Comparison of ENCODE assay signal across 15 cellular contexts in the genomic region with DNA sequence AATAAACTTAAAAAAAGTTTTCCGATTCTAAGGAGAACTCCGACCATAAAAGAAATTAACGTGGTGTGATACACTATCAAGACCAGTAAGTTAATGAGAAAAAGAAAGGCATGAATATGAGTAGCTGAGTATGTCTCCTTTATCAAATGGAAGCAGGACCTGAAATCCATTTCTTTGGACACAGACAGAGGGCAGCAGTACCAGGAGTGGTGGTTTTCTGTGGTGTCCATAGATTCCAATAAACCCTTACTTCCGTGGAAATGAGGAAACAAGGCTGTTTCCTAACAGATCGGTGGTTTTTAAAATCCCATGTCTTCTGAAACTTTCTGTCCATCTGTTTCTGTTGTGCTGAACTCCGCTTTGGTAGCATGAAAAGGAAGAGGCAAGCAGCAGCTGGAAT.
A peak's percentile ranks its signal among the peaks of the same experiment; 100 is the strongest.
DNase-seq lines count a peak whose midpoint lies in the region; ATAC-seq and TF ChIP-seq lines count a peak whose summit lies in the region.
"Had no signal": no experiment of that assay in that cellular context is flagged by ENCODE, and none has a peak within 500 bp of the region (broad histone marks: within the 10 kb centered on the region; RNA-seq: fewer than 3 reads in every experiment).

No MANE protein-coding gene starts in this region.

- H3K27ac Mint-ChIP-seq in WTC11 (no peak overlapping the region), glutamatergic neuron (ENCODE audit: unreplicated experiment) (no peak overlapping the region)
- H3K27ac Mint-ChIP-seq: activated naive CD4-positive, alpha-beta T cell treated with anti-CD3 and anti-CD28 coated beads, Interleukin-2, amount 50 U/mL, for 72 hours; CD8-positive, alpha-beta memory T cell; naive thymus-derived CD8-positive, alpha-beta T cell had no signal

- TF ChIP-seq CTCF in WTC11 (IDR thresholded peaks at IDR 0.05) (no peak), glutamatergic neuron (IDR thresholded peaks at IDR 0.05; ENCODE audit: partially characterized antibody, unreplicated experiment) (no peak)

- peaks cover 10% of the 10 kb centered on the region for H3K9me3 Mint-ChIP-seq in WTC11
- peaks cover 1% of the 10 kb centered on the region for H3K9me3 Mint-ChIP-seq in glutamatergic neuron (ENCODE audit: unreplicated experiment)
- H3K9me3 Mint-ChIP-seq: activated naive CD4-positive, alpha-beta T cell treated with anti-CD3 and anti-CD28 coated beads, Interleukin-2, amount 50 U/mL, for 72 hours; CD8-positive, alpha-beta memory T cell had no signal

- H3K36me3 Mint-ChIP-seq in WTC11 (no peaks in the 10 kb centered on the region), glutamatergic neuron (ENCODE audit: unreplicated experiment) (no peaks in the 10 kb centered on the region)
- H3K36me3 Mint-ChIP-seq: activated naive CD4-positive, alpha-beta T cell treated with anti-CD3 and anti-CD28 coated beads, Interleukin-2, amount 50 U/mL, for 72 hours had no signal

- ATAC-seq in WTC11 (peak; percentile 60), HG02870 (IDR thresholded peaks at IDR 0.05; ENCODE audit: unreplicated experiment) (no peak)
- ATAC-seq: activated naive CD4-positive, alpha-beta T cell treated with anti-CD3 and anti-CD28 coated beads, Interleukin-2, amount 50 U/mL, for 72 hours; naive thymus-derived CD8-positive, alpha-beta T cell; sciatic nerve had no signal

- DNase-seq in Ammon's horn (ENCODE audit: low spot score), result peak; percentile 32
- peak; percentile 37 for DNase-seq in HT1080 (ENCODE audit: low read depth)
- no peak for DNase-seq in WTC11 (ENCODE audit: low spot score)
- peak; percentile 8 to 11 for DNase-seq in hippocampal formation (lab: John Stamatoyannopoulos, UW)
- no peak for DNase-seq in NK-92 (lab: John Stamatoyannopoulos, UW; ENCODE audit: unreplicated experiment)
- no peak for DNase-seq in glutamatergic neuron
- DNase-seq in NCI-H2227 (lab: John Stamatoyannopoulos, UW; ENCODE audit: unreplicated experiment), result no peak
- DNase-seq: CD8-positive, alpha-beta memory T cell; colonic mucosa; kidney glomerular epithelial cell; naive thymus-derived CD8-positive, alpha-beta T cell; NCI-H1092 had no signal

- H3K4me1 Mint-ChIP-seq in WTC11, result no peaks in the 10 kb centered on the region
- H3K4me1 Mint-ChIP-seq in glutamatergic neuron (ENCODE audit: low read depth, unreplicated experiment), result peaks cover 1% of the 10 kb centered on the region
- H3K4me1 Mint-ChIP-seq: CD8-positive, alpha-beta memory T cell; naive thymus-derived CD8-positive, alpha-beta T cell had no signal

- CTCF ChIA-PET in WTC11 (lab: Charles Lee), result no interaction called here

- H3K4me3 Mint-ChIP-seq in WTC11 (no peak overlapping the region), glutamatergic neuron (ENCODE audit: unreplicated experiment) (no peak overlapping the region)
- H3K4me3 Mint-ChIP-seq: CD8-positive, alpha-beta memory T cell; naive thymus-derived CD8-positive, alpha-beta T cell had no signal

- POLR2A ChIA-PET in WTC11 (lab: Charles Lee), result no interaction called here

- H3K27me3 Mint-ChIP-seq in WTC11 (ENCODE audit: low read depth) (no peaks in the 10 kb centered on the region), glutamatergic neuron (ENCODE audit: unreplicated experiment) (no peaks in the 10 kb centered on the region)

TF ChIP-seq in WTC11, 78 proteins besides CTCF, POLR2A, EP300 and RAD21:
- TF ChIP-seq ESRRA (CRISPR knock-in tag; IDR thresholded peaks at IDR 0.05; ENCODE audit: borderline replicate concordance) (no peak), SOX15 (CRISPR knock-in tag; IDR thresholded peaks at IDR 0.05) (no peak), EMX1 (CRISPR knock-in tag; IDR thresholded peaks at IDR 0.05) (no peak), NR1H2 (CRISPR knock-in tag; IDR thresholded peaks at IDR 0.05) (no peak), ATF1 (CRISPR knock-in tag; IDR thresholded peaks at IDR 0.05) (no peak), ZNF317 (CRISPR knock-in tag; IDR thresholded peaks at IDR 0.05; ENCODE audit: borderline replicate concordance, low read depth) (no peak), SMAD4 (CRISPR knock-in tag; IDR thresholded peaks at IDR 0.05) (no peak), NFE2L1 (CRISPR knock-in tag; IDR thresholded peaks at IDR 0.05) (no peak), NFATC4 (CRISPR knock-in tag; IDR thresholded peaks at IDR 0.05) (no peak), GABPB1 (CRISPR knock-in tag; IDR thresholded peaks at IDR 0.05) (no peak), CREB1 (CRISPR knock-in tag; IDR thresholded peaks at IDR 0.05) (no peak), ELF4 (CRISPR knock-in tag; IDR thresholded peaks at IDR 0.05; ENCODE audit: low read depth) (no peak)
- TF ChIP-seq, protein P1, sequence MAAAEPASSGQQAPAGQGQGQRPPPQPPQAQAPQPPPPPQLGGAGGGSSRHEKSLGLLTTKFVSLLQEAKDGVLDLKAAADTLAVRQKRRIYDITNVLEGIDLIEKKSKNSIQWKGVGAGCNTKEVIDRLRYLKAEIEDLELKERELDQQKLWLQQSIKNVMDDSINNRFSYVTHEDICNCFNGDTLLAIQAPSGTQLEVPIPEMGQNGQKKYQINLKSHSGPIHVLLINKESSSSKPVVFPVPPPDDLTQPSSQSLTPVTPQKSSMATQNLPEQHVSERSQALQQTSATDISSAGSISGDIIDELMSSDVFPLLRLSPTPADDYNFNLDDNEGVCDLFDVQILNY (CRISPR knock-in tag; IDR thresholded peaks at IDR 0.05), result no peak
- TF ChIP-seq, protein P2, sequence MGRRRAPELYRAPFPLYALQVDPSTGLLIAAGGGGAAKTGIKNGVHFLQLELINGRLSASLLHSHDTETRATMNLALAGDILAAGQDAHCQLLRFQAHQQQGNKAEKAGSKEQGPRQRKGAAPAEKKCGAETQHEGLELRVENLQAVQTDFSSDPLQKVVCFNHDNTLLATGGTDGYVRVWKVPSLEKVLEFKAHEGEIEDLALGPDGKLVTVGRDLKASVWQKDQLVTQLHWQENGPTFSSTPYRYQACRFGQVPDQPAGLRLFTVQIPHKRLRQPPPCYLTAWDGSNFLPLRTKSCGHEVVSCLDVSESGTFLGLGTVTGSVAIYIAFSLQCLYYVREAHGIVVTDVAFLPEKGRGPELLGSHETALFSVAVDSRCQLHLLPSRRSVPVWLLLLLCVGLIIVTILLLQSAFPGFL (CRISPR knock-in tag; IDR thresholded peaks at IDR 0.05; ENCODE audit: borderline replicate concordance), result no peak
- TF ChIP-seq, protein P3, sequence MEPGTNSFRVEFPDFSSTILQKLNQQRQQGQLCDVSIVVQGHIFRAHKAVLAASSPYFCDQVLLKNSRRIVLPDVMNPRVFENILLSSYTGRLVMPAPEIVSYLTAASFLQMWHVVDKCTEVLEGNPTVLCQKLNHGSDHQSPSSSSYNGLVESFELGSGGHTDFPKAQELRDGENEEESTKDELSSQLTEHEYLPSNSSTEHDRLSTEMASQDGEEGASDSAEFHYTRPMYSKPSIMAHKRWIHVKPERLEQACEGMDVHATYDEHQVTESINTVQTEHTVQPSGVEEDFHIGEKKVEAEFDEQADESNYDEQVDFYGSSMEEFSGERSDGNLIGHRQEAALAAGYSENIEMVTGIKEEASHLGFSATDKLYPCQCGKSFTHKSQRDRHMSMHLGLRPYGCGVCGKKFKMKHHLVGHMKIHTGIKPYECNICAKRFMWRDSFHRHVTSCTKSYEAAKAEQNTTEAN (CRISPR knock-in tag; IDR thresholded peaks at IDR 0.05), result no peak
- TF ChIP-seq, protein P4, sequence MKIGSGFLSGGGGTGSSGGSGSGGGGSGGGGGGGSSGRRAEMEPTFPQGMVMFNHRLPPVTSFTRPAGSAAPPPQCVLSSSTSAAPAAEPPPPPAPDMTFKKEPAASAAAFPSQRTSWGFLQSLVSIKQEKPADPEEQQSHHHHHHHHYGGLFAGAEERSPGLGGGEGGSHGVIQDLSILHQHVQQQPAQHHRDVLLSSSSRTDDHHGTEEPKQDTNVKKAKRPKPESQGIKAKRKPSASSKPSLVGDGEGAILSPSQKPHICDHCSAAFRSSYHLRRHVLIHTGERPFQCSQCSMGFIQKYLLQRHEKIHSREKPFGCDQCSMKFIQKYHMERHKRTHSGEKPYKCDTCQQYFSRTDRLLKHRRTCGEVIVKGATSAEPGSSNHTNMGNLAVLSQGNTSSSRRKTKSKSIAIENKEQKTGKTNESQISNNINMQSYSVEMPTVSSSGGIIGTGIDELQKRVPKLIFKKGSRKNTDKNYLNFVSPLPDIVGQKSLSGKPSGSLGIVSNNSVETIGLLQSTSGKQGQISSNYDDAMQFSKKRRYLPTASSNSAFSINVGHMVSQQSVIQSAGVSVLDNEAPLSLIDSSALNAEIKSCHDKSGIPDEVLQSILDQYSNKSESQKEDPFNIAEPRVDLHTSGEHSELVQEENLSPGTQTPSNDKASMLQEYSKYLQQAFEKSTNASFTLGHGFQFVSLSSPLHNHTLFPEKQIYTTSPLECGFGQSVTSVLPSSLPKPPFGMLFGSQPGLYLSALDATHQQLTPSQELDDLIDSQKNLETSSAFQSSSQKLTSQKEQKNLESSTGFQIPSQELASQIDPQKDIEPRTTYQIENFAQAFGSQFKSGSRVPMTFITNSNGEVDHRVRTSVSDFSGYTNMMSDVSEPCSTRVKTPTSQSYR (CRISPR knock-in tag; IDR thresholded peaks at IDR 0.05), result no peak
- TF ChIP-seq, protein P5, sequence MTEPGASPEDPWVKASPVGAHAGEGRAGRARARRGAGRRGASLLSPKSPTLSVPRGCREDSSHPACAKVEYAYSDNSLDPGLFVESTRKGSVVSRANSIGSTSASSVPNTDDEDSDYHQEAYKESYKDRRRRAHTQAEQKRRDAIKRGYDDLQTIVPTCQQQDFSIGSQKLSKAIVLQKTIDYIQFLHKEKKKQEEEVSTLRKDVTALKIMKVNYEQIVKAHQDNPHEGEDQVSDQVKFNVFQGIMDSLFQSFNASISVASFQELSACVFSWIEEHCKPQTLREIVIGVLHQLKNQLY (CRISPR knock-in tag; IDR thresholded peaks at IDR 0.05), result no peak

Comparison
In these comparisons a context has a peak if more than half of its experiments do, and no peak if none do; other contexts are left out.
1. DNase-seq: peak in Ammon's horn (single experiment), HT1080 (single experiment) and hippocampal formation (2 of 2); none in WTC11 (single experiment), NK-92 (single experiment), glutamatergic neuron (single experiment) and NCI-H2227 (single experiment).